Comparison of ENCODE assay signal across 8 cellular contexts in genomic region chr2:181678033-181678586, GRCh38. TPM values are rescaled to one million over a fixed set of nuclear protein-coding genes. Genes with fewer than 3 reads are reported as not detected.
A peak's percentile ranks its signal among the peaks of the same experiment; 100 is the strongest.
DNase-seq lines count a peak whose midpoint lies in the region; ATAC-seq lines count a peak whose summit lies in the region.

No MANE protein-coding gene starts in this region.

- H3K27me3 ChIP-seq in CD4-positive, alpha-beta memory T cell (ENCODE audit: insufficient read depth, low read length), result peaks cover 45% of the 10 kb centered on the region
- peaks cover 57% of the 10 kb centered on the region for H3K27me3 ChIP-seq in mucosa of stomach (ENCODE audit: control insufficient read depth, insufficient read depth, low read length)

- POLR2A ChIA-PET in CD4-positive, alpha-beta memory T cell (lab: Charles Lee; ENCODE audit: partially characterized antibody), result no interaction called here

- H3K36me3 ChIP-seq in CD4-positive, alpha-beta memory T cell (ENCODE audit: insufficient read depth, low read length), result no peaks in the 10 kb centered on the region
- no peaks in the 10 kb centered on the region for H3K36me3 ChIP-seq in mucosa of stomach (ENCODE audit: control insufficient read depth, insufficient read depth, low read length)

- ATAC-seq in HG02981 (IDR thresholded peaks at IDR 0.05; ENCODE audit: unreplicated experiment) (peak; percentile 40), HG03342 (IDR thresholded peaks at IDR 0.05; ENCODE audit: unreplicated experiment) (no peak)

- H3K4me3 ChIP-seq in CD4-positive, alpha-beta memory T cell (ENCODE audit: low read length in 2 of 2), result no peak overlapping the region
- H3K4me3 ChIP-seq in mucosa of stomach (ENCODE audit: low read length), result no peak overlapping the region

- peak in 4 of 5 donors; percentile 38 to 57 (median 46) for DNase-seq in CD4-positive, alpha-beta memory T cell
- DNase-seq in activated CD4-positive, alpha-beta T cell treated with anti-CD3 and anti-CD28 coated beads, Interleukin-2, amount 10 ng/mL, durations not matched to agents 24 days and 14 days, result peak; percentile 92
- peak; percentile 37 for DNase-seq in effector CD4-positive, alpha-beta T cell
- DNase-seq in globus pallidus (ENCODE audit: low spot score), result no peak

- peaks cover 52 to 64% of the 10 kb centered on the region in 2 donors for H3K27me3 Mint-ChIP-seq in CD4-positive, alpha-beta memory T cell
- H3K27me3 Mint-ChIP-seq in activated CD4-positive, alpha-beta T cell treated with anti-CD3 and anti-CD28 coated beads, Interleukin-2, amount 10 ng/mL, durations not matched to agents 24 days and 14 days, result peaks cover 76% of the 10 kb centered on the region

- no peak overlapping the region for H3K27ac ChIP-seq in CD4-positive, alpha-beta memory T cell (ENCODE audit: low read depth, low read length)
- H3K27ac ChIP-seq in temporal lobe (ENCODE audit: low read depth, low read length), result peak overlapping the region; percentile 38

- peak overlapping the region in 4 of 7 donors; percentile 18 to 92 (median 72) for H3K27ac Mint-ChIP-seq in CD4-positive, alpha-beta memory T cell
- H3K27ac Mint-ChIP-seq in activated CD4-positive, alpha-beta T cell treated with anti-CD3 and anti-CD28 coated beads, Interleukin-2, amount 10 ng/mL, durations not matched to agents 24 days and 14 days, result peak overlapping the region; percentile 82

- CTCF ChIA-PET in CD4-positive, alpha-beta memory T cell (lab: Charles Lee; ENCODE audit: partially characterized antibody), result no interaction called here

- peaks cover 2 to 28% (median 16%) of the 10 kb centered on the region in 8 donors for H3K9me3 Mint-ChIP-seq in CD4-positive, alpha-beta memory T cell
- H3K9me3 Mint-ChIP-seq in activated CD4-positive, alpha-beta T cell treated with anti-CD3 and anti-CD28 coated beads, Interleukin-2, amount 10 ng/mL, durations not matched to agents 24 days and 14 days, result peaks cover 32% of the 10 kb centered on the region

- intact Hi-C loops in CD4-positive, alpha-beta memory T cell (cut with micrococcal nuclease), result no loop called here
- intact Hi-C loops in activated CD4-positive, alpha-beta T cell treated with anti-CD3 and anti-CD28 coated beads, Interleukin-2, amount 10 ng/mL, durations not matched to agents 24 days and 14 days (cut with micrococcal nuclease), result loop anchor here (2.0 to 5.0 kb wide), 2 partner anchors 21 to 576 kb away; partner anchors contain the start of gene CERKL

- peak overlapping the region in 6 of 8 donors; percentile 18 to 52 (median 34) for H3K4me3 Mint-ChIP-seq in CD4-positive, alpha-beta memory T cell
- H3K4me3 Mint-ChIP-seq in activated CD4-positive, alpha-beta T cell treated with anti-CD3 and anti-CD28 coated beads, Interleukin-2, amount 10 ng/mL, durations not matched to agents 24 days and 14 days, result no peak overlapping the region

- H3K36me3 Mint-ChIP-seq in CD4-positive, alpha-beta memory T cell, result peaks cover 0 to 8% of the 10 kb centered on the region in 2 donors
- H3K36me3 Mint-ChIP-seq in activated CD4-positive, alpha-beta T cell treated with anti-CD3 and anti-CD28 coated beads, Interleukin-2, amount 10 ng/mL, durations not matched to agents 24 days and 14 days (ENCODE audit: low read depth), result peaks cover 10% of the 10 kb centered on the region

- peak overlapping the region; percentile 37 for H3K9ac ChIP-seq in mucosa of stomach (ENCODE audit: low read length)

- H3K4me1 ChIP-seq in CD4-positive, alpha-beta memory T cell (ENCODE audit: insufficient read depth, low read length), result peaks cover 31% of the 10 kb centered on the region
- peaks cover 4% of the 10 kb centered on the region for H3K4me1 ChIP-seq in mucosa of stomach (ENCODE audit: control insufficient read depth, insufficient read depth, low read length)

- peaks cover 20 to 42% (median 33%) of the 10 kb centered on the region in 4 donors for H3K4me1 Mint-ChIP-seq in CD4-positive, alpha-beta memory T cell
- H3K4me1 Mint-ChIP-seq in activated CD4-positive, alpha-beta T cell treated with anti-CD3 and anti-CD28 coated beads, Interleukin-2, amount 10 ng/mL, durations not matched to agents 24 days and 14 days, result peaks cover 31% of the 10 kb centered on the region

- H3K9me3 ChIP-seq in CD4-positive, alpha-beta memory T cell (ENCODE audit: control insufficient read depth in 1 of 2, low read length in 2 of 2), result no peaks in the 10 kb centered on the region
- H3K9me3 ChIP-seq in mucosa of stomach (ENCODE audit: control insufficient read depth, low read length), result no peaks in the 10 kb centered on the region

RNA-seq across cellular contexts. Expression of gene NEUROD1, which starts 2.2 kb away (rescaled TPM):
- not detected for total RNA-seq in CD4-positive, alpha-beta memory T cell
- polyA plus RNA-seq in CD4-positive, alpha-beta memory T cell, result not detected
- not detected in 2 replicates for total RNA-seq in activated CD4-positive, alpha-beta T cell treated with anti-CD3 and anti-CD28 coated beads, Interleukin-2, amount 10 ng/mL, durations not matched to agents 24 days and 14 days
- 7.1 TPM for total RNA-seq in temporal lobe

RNA-seq across cellular contexts. Expression of gene CERKL, which starts 21.2 kb away (rescaled TPM):
- total RNA-seq in CD4-positive, alpha-beta memory T cell, result under 1 TPM; 0.09 to 0.11 TPM
- polyA plus RNA-seq in CD4-positive, alpha-beta memory T cell, result 10 to 100 TPM; 31.2 to 33.3 TPM
- 0.14 TPM in 1 of 2 replicates, not detected in the other for total RNA-seq in activated CD4-positive, alpha-beta T cell treated with anti-CD3 and anti-CD28 coated beads, Interleukin-2, amount 10 ng/mL, durations not matched to agents 24 days and 14 days
- total RNA-seq in temporal lobe, result 1.2 TPM
